In genomic region chr1:1616045-1616821, GRCh38 we compare ENCODE assay signal across 8 cellular contexts. TPM values are rescaled to one million over a fixed set of nuclear protein-coding genes. Genes with fewer than 3 reads are reported as not detected.
DNase-seq lines count a peak whose midpoint lies in the region; ATAC-seq, FAIRE-seq and TF ChIP-seq lines count a peak whose summit lies in the region.

No MANE protein-coding gene starts in this region.

- H4K91ac ChIP-seq in H1 (replicated peaks; ENCODE audit: insufficient read length, low read length), result no peak overlapping the region

- H3K14ac ChIP-seq in H1 (ENCODE audit: insufficient read length), result no peak overlapping the region

- no peak overlapping the region for H4K8ac ChIP-seq in H1 (ENCODE audit: extremely low read depth, insufficient read depth, low read length)

- POLR2A ChIA-PET in H1 (lab: Charles Lee; ENCODE audit: partially characterized antibody), result interaction anchor here (1.2 to 4.6 kb wide), 8 partner anchors 8 to 291 kb away, joined by 3 to 34 read pairs (median 8); partner anchors contain the start of gene MMP23B

- H3K79me2 ChIP-seq in H1 (ENCODE audit: control insufficient read depth in 1 of 2, insufficient read depth in 2 of 2, low read length in 2 of 2), result peaks cover 0 to 13% of the 10 kb centered on the region in 2 experiments; a peak in 2 of 4 replicates

- intact Hi-C loops in upper lobe of right lung (cut with DNase I), result no loop called here

- H3K27me3 ChIP-seq in H1 (replicated peaks in 1 of 4; ENCODE audit: control insufficient read depth in 3 of 4, extremely low read depth in 1 of 4, insufficient read depth in 3 of 4, low read length in 3 of 4), result no peaks in the 10 kb centered on the region; a peak in 1 of 7 replicates
- no peaks in the 10 kb centered on the region for H3K27me3 ChIP-seq in upper lobe of right lung

- H2BK20ac ChIP-seq in H1 (ENCODE audit: low read length), result no peak overlapping the region

- no peak overlapping the region for H2BK12ac ChIP-seq in H1 (ENCODE audit: low read depth, low read length)

- H2AK5ac ChIP-seq in H1 (ENCODE audit: low read depth, low read length), result no peak overlapping the region

- H2BK120ac ChIP-seq in H1 (replicated peaks; ENCODE audit: low read depth, low read length), result no peak overlapping the region

- no peak for TF ChIP-seq EP300 in H1 (IDR thresholded peaks at IDR 0.05; ENCODE audit: borderline replicate concordance in 1 of 2, low read depth in 2 of 2, low read length in 2 of 2)

- no peak overlapping the region; the same call in 1 of the 2 replicates for H2AFZ ChIP-seq in H1 (ENCODE audit: low read length)

- no peak overlapping the region for H2BK5ac ChIP-seq in H1 (ENCODE audit: low read depth, low read length)

- no peak overlapping the region for H3K23ac ChIP-seq in H1 (ENCODE audit: insufficient read length)

- peak overlapping the region; percentile 62 to 94 for H3K4me2 ChIP-seq in H1 (ENCODE audit: insufficient read depth in 1 of 2, low read depth in 2 of 2, low read length in 2 of 2)

- DNase-seq in AG08396 (ENCODE audit: low spot score) (peak; percentile 87), T-helper 22 cell (ENCODE audit: low read depth) (peak; percentile 27), H1 (ENCODE audit: low read depth in 1 of 2, low spot score in 2 of 2) (no peak), midbrain (lab: John Stamatoyannopoulos, UW) (peak; percentile 34), upper lobe of right lung (peak; percentile 83), SW480 (ENCODE audit: low spot score) (no peak)

- H3K9ac ChIP-seq in H1 (replicated peaks in 1 of 4; ENCODE audit: extremely low read depth in 1 of 4, low read depth in 3 of 4, low read length in 3 of 4), result peak overlapping the region in 3 of 4 experiments; percentile 97 to 99 (median 99); a peak in 5 of 7 replicates

- 32% methylated on average over 37 of the region's 80 CpGs; no CpG with 5 or more reads in 1 of the 2 experiments for WGBS in H1 (ENCODE audit: extremely low coverage in 1 of 2, insufficient coverage in 1 of 2, insufficient read length in 1 of 2, insufficient replicate concordance in 2 of 2, low coverage in 1 of 2, low lambda C conversion rate in 2 of 2, missing lambda C conversion rate in 1 of 2), 2 experiments

- no peak for FAIRE-seq in H1 (lab: Jason Lieb, UNC)

- ATAC-seq in GM18867 (IDR thresholded peaks at IDR 0.05; ENCODE audit: unreplicated experiment), result peak; percentile 10
- ATAC-seq in HG03108 (IDR thresholded peaks at IDR 0.05; ENCODE audit: unreplicated experiment), result peak; percentile 14
- ATAC-seq in upper lobe of right lung, result peak; percentile 39

- H3K4me3 ChIP-seq in H1 (ENCODE audit: extremely low read depth in 1 of 4, insufficient read depth in 2 of 4, low read depth in 3 of 4, low read length in 4 of 4) (peak overlapping the region; percentile 80 to 97 (median 92)), upper lobe of right lung (peak overlapping the region; percentile 77)

- no peak for TF ChIP-seq RAD21 in H1 (IDR thresholded peaks at IDR 0.05 in 1 of 2, conservative IDR thresholded peaks at IDR 0.05 in 1 of 2; ENCODE audit: low read depth in 2 of 2, low read length in 2 of 2)

- peaks cover 6 to 24% of the 10 kb centered on the region in 2 experiments for H4K20me1 ChIP-seq in H1 (replicated peaks in 1 of 2; ENCODE audit: control insufficient read depth in 1 of 2, insufficient read depth in 2 of 2, low read length in 2 of 2)

- H3K4ac ChIP-seq in H1 (replicated peaks; ENCODE audit: insufficient read length, low read depth, low read length), result no peak overlapping the region

- H3K56ac ChIP-seq in H1 (replicated peaks; ENCODE audit: insufficient read length, low read depth, low read length), result no peak overlapping the region

- H3K36me3 ChIP-seq in H1 (ENCODE audit: control insufficient read depth in 2 of 4, insufficient read depth in 4 of 4, low read length in 3 of 4) (no peaks in the 10 kb centered on the region), upper lobe of right lung (peaks cover 15% of the 10 kb centered on the region)

- H3K18ac ChIP-seq in H1 (ENCODE audit: extremely low read depth, low read length), result peak overlapping the region; percentile 48; the same call in 1 of the 2 replicates

- H3K4me1 ChIP-seq in H1 (replicated peaks in 1 of 4; ENCODE audit: control insufficient read depth in 3 of 4, insufficient read depth in 4 of 4, low read length in 3 of 4), result peaks cover 0 to 13% (median 5%) of the 10 kb centered on the region in 4 experiments; a peak in 5 of 7 replicates
- H3K4me1 ChIP-seq in upper lobe of right lung, result peaks cover 24% of the 10 kb centered on the region

- no peak overlapping the region for H2BK15ac ChIP-seq in H1 (ENCODE audit: low read length)

- peak overlapping the region; percentile 74 for H4K5ac ChIP-seq in H1 (ENCODE audit: insufficient read length, low read depth, low read length)

- peaks cover 6% of the 10 kb centered on the region; the same call in 1 of the 2 replicates for H3K23me2 ChIP-seq in H1 (ENCODE audit: low read depth, low read length)

- peak overlapping the region; percentile 100; the same call in 1 of the 2 replicates for H3K27ac ChIP-seq in H1 (ENCODE audit: low read depth, low read length)
- H3K27ac ChIP-seq in upper lobe of right lung, result peak overlapping the region; percentile 97

- no peak for TF ChIP-seq POLR2A in H1 (IDR thresholded peaks at IDR 0.05; ENCODE audit: control extremely low read depth in 1 of 2, low read depth in 2 of 2, low read length in 2 of 2)

- TF ChIP-seq CTCF in H1 (IDR thresholded peaks at IDR 0.05; ENCODE audit: control extremely low read depth in 1 of 3, insufficient read depth in 1 of 3, low read depth in 1 of 3, low read length in 3 of 3) (no peak), upper lobe of right lung (IDR thresholded peaks at IDR 0.05) (no peak)

- CTCF ChIA-PET in H1 (lab: Charles Lee; ENCODE audit: partially characterized antibody), result interaction anchor here (1.4 kb wide), 1 partner anchor 70 kb away, joined by 3 read pairs; no protein-coding TSS in a partner anchor

- H3K9me3 ChIP-seq in H1 (ENCODE audit: insufficient read depth in 2 of 2, low read depth in 1 of 2, low read length in 1 of 2) (no peaks in the 10 kb centered on the region), upper lobe of right lung (no peaks in the 10 kb centered on the region)

- peaks cover 3% of the 10 kb centered on the region for H3K79me1 ChIP-seq in H1 (ENCODE audit: low read depth, low read length)

RNA-seq across cellular contexts. Expression of gene MIB2, which starts 0.9 kb away (rescaled TPM):
- 56.5 and 60.0 TPM in 2 replicates for total RNA-seq in H1 (2021; fragmentation: NEBNext Ultra II Directional; extraction: Animal tissue kit (Norgen Biotek cat#: 25700))
- 32.5 and 71.1 TPM in 2 replicates for polyA plus RNA-seq in H1 (2011; rRNA removed)
- 53.6 TPM for polyA plus RNA-seq in H1 (2011; cell fraction: cytosol; rRNA removed)
- polyA plus RNA-seq in H1 (2011; cell fraction: nucleus; rRNA removed), result 216 TPM
- 18.3 to 47.9 TPM (median 45.2 TPM) in 4 replicates for polyA plus RNA-seq in H1 (2012, experiment 1 of 2)
- polyA plus RNA-seq in H1 (2012, experiment 2 of 2), result 20.1 TPM
- polyA plus RNA-seq in H1 (2013, experiment 1 of 2), result 51.2 TPM
- polyA plus RNA-seq in H1 (2013, experiment 2 of 2), result 57.9 TPM
- 7.6 and 11.2 TPM in 2 replicates for polyA minus RNA-seq in H1 (2011; rRNA and poly(A)+ RNA removed)
- 31.8 TPM for polyA minus RNA-seq in H1 (2011; cell fraction: cytosol; rRNA and poly(A)+ RNA removed)
- 52.7 TPM for polyA minus RNA-seq in H1 (2011; cell fraction: nucleus; rRNA and poly(A)+ RNA removed)
- total RNA-seq in upper lobe of right lung, result 88.7 TPM

RNA-seq across cellular contexts. Expression of gene MMP23B, which starts 15.7 kb away (rescaled TPM):
- 14.6 and 19.1 TPM in 2 replicates for total RNA-seq in H1 (2021; fragmentation: NEBNext Ultra II Directional; extraction: Animal tissue kit (Norgen Biotek cat#: 25700))
- 9.2 and 20.8 TPM in 2 replicates for polyA plus RNA-seq in H1 (2011; rRNA removed)
- 11.5 TPM for polyA plus RNA-seq in H1 (2011; cell fraction: cytosol; rRNA removed)
- 90.3 TPM for polyA plus RNA-seq in H1 (2011; cell fraction: nucleus; rRNA removed)
- polyA plus RNA-seq in H1 (2012, experiment 1 of 2), result 6.7 to 13.3 TPM (median 10.3 TPM) in 4 replicates
- polyA plus RNA-seq in H1 (2012, experiment 2 of 2), result 4.8 TPM
- 33.4 TPM for polyA plus RNA-seq in H1 (2013, experiment 1 of 2)
- 31.6 TPM for polyA plus RNA-seq in H1 (2013, experiment 2 of 2)
- polyA minus RNA-seq in H1 (2011; rRNA and poly(A)+ RNA removed), result 0.76 TPM in 1 of 2 replicates, not detected in the other
- 5.1 TPM for polyA minus RNA-seq in H1 (2011; cell fraction: cytosol; rRNA and poly(A)+ RNA removed)
- 14.7 TPM for polyA minus RNA-seq in H1 (2011; cell fraction: nucleus; rRNA and poly(A)+ RNA removed)
- total RNA-seq in upper lobe of right lung, result 40.3 TPM

RNA-seq across cellular contexts. Expression of gene FNDC10, which starts 16.3 kb away (rescaled TPM):
- 18.3 and 19.0 TPM in 2 replicates for total RNA-seq in H1 (2021; fragmentation: NEBNext Ultra II Directional; extraction: Animal tissue kit (Norgen Biotek cat#: 25700))
- polyA plus RNA-seq in H1 (2011; rRNA removed), result 21.8 and 40.0 TPM in 2 replicates
- polyA plus RNA-seq in H1 (2011; cell fraction: cytosol; rRNA removed), result 16.1 TPM
- 19.1 TPM for polyA plus RNA-seq in H1 (2011; cell fraction: nucleus; rRNA removed)
- polyA plus RNA-seq in H1 (2012, experiment 1 of 2), result 11.7 to 23.3 TPM (median 18.5 TPM) in 4 replicates
- 17.8 TPM for polyA plus RNA-seq in H1 (2012, experiment 2 of 2)
- 22.1 TPM for polyA plus RNA-seq in H1 (2013, experiment 1 of 2)
- 24.7 TPM for polyA plus RNA-seq in H1 (2013, experiment 2 of 2)
- 3.0 and 3.8 TPM in 2 replicates for polyA minus RNA-seq in H1 (2011; rRNA and poly(A)+ RNA removed)
- polyA minus RNA-seq in H1 (2011; cell fraction: cytosol; rRNA and poly(A)+ RNA removed), result 14.8 TPM
- polyA minus RNA-seq in H1 (2011; cell fraction: nucleus; rRNA and poly(A)+ RNA removed), result 8.7 TPM
- 7.4 TPM for total RNA-seq in upper lobe of right lung

RNA-seq across cellular contexts. Expression of gene SSU72, which starts 41.6 kb away (rescaled TPM):
- 165 and 170 TPM in 2 replicates for total RNA-seq in H1 (2021; fragmentation: NEBNext Ultra II Directional; extraction: Animal tissue kit (Norgen Biotek cat#: 25700))
- polyA plus RNA-seq in H1 (2011; rRNA removed), result 110 and 116 TPM in 2 replicates
- polyA plus RNA-seq in H1 (2011; cell fraction: cytosol; rRNA removed), result 122 TPM
- 110 TPM for polyA plus RNA-seq in H1 (2011; cell fraction: nucleus; rRNA removed)
- 156 to 180 TPM (median 158 TPM) in 4 replicates for polyA plus RNA-seq in H1 (2012, experiment 1 of 2)
- polyA plus RNA-seq in H1 (2012, experiment 2 of 2), result 198 TPM
- polyA plus RNA-seq in H1 (2013, experiment 1 of 2), result 143 TPM
- 148 TPM for polyA plus RNA-seq in H1 (2013, experiment 2 of 2)
- 59.2 and 65.6 TPM in 2 replicates for polyA minus RNA-seq in H1 (2011; rRNA and poly(A)+ RNA removed)
- 91.6 TPM for polyA minus RNA-seq in H1 (2011; cell fraction: cytosol; rRNA and poly(A)+ RNA removed)
- 66.4 TPM for polyA minus RNA-seq in H1 (2011; cell fraction: nucleus; rRNA and poly(A)+ RNA removed)
- total RNA-seq in upper lobe of right lung, result 125 TPM

RNA-seq across cellular contexts. Expression of gene CDK11B, which starts 42.6 kb away (rescaled TPM):
- total RNA-seq in H1 (2021; fragmentation: NEBNext Ultra II Directional; extraction: Animal tissue kit (Norgen Biotek cat#: 25700)), result 31.3 and 31.9 TPM in 2 replicates
- polyA plus RNA-seq in H1 (2011; rRNA removed), result 11.1 and 21.8 TPM in 2 replicates
- polyA plus RNA-seq in H1 (2011; cell fraction: cytosol; rRNA removed), result 13.1 TPM
- polyA plus RNA-seq in H1 (2011; cell fraction: nucleus; rRNA removed), result 30.5 TPM
- 47.8 to 51.1 TPM (median 49.1 TPM) in 4 replicates for polyA plus RNA-seq in H1 (2012, experiment 1 of 2)
- polyA plus RNA-seq in H1 (2012, experiment 2 of 2), result 17.9 TPM
- 46.8 TPM for polyA plus RNA-seq in H1 (2013, experiment 1 of 2)
- 45.7 TPM for polyA plus RNA-seq in H1 (2013, experiment 2 of 2)
- 4.6 and 4.7 TPM in 2 replicates for polyA minus RNA-seq in H1 (2011; rRNA and poly(A)+ RNA removed)
- 7.3 TPM for polyA minus RNA-seq in H1 (2011; cell fraction: cytosol; rRNA and poly(A)+ RNA removed)
- polyA minus RNA-seq in H1 (2011; cell fraction: nucleus; rRNA and poly(A)+ RNA removed), result 7.8 TPM
- total RNA-seq in upper lobe of right lung, result 24.8 TPM

Comparison
In these comparisons a context has a peak if more than half of its experiments do, and no peak if none do; other contexts are left out.
1. DNase-seq: peak in AG08396 (single experiment), T-helper 22 cell (single experiment), midbrain (single experiment) and upper lobe of right lung (single experiment); none in H1 (0 of 2) and SW480 (single experiment).
2. Peak in every context shown above with its lines, with median percentiles within 50 percentile points of each other: ATAC-seq.